Comparison of ENCODE assay signal across 8 cellular contexts in genomic region chr11:11157201-11157600, GRCh38.
DNase-seq lines count a peak whose midpoint lies in the region; TF ChIP-seq lines count a peak whose summit lies in the region.

No MANE protein-coding gene starts in this region.

- intact Hi-C loops in left ventricle myocardium inferior (cut with micrococcal nuclease) = no loop called here

- no peak overlapping the region for H2BK5ac ChIP-seq in neuronal stem cell (ENCODE audit: low read length)

- peaks cover 8% of the 10 kb centered on the region for H3K4me1 ChIP-seq in left ventricle myocardium inferior
- peaks cover 0 to 2% of the 10 kb centered on the region in 2 donors for H3K4me1 ChIP-seq in neuronal stem cell (ENCODE audit: control insufficient read depth in 2 of 2, insufficient read depth in 1 of 2, low read depth in 1 of 2, low read length in 2 of 2)

- no peak overlapping the region for H2AK5ac ChIP-seq in neuronal stem cell (ENCODE audit: low read depth, low read length)

- no peak overlapping the region for H3K4me3 Mint-ChIP-seq in activated T-cell treated with anti-CD3 and anti-CD28 coated beads, Interleukin-2, amount 50 U/mL, for 24 hours

- H3K27ac ChIP-seq in left ventricle myocardium inferior (replicated peaks) (no peak overlapping the region), neuronal stem cell (replicated peaks; ENCODE audit: low read length) (no peak overlapping the region)

- no peak overlapping the region for H3K14ac ChIP-seq in neuronal stem cell (ENCODE audit: low read length)

- H3K36me3 ChIP-seq in left ventricle myocardium inferior (no peaks in the 10 kb centered on the region), neuronal stem cell (replicated peaks in 1 of 2; ENCODE audit: control insufficient read depth in 2 of 2, insufficient read depth in 2 of 2, low read length in 2 of 2) (no peaks in the 10 kb centered on the region)

- no peak overlapping the region for H3K23ac ChIP-seq in neuronal stem cell (ENCODE audit: low read depth, low read length, poor library complexity)

- DNase-seq in DMS153 (lab: John Stamatoyannopoulos, UW) (peak; percentile 8), DMS153 treated with DMSO at 0.1 percent for 48 hours (lab: John Stamatoyannopoulos, UW; ENCODE audit: unreplicated experiment) (no peak), NAMALWA (ENCODE audit: low spot score) (peak; percentile 69), left ventricle myocardium inferior (no peak), HPDE6-E6E7 (ENCODE audit: extremely low spot score) (no peak), neuronal stem cell (ENCODE audit: low spot score) (no peak)
- DNase-seq in activated T-cell treated with anti-CD3 and anti-CD28 coated beads, Interleukin-2, amount 50 U/mL, for 24 hours = peak; percentile 51
- DNase-seq in stimulated activated naive CD4-positive, alpha-beta T cell (lab: John Stamatoyannopoulos, UW) = peak; percentile 54 to 76 (median 60)

- no peak overlapping the region for H3K18ac ChIP-seq in neuronal stem cell (ENCODE audit: low read length)

- H3K9me3 Mint-ChIP-seq in activated T-cell treated with anti-CD3 and anti-CD28 coated beads, Interleukin-2, amount 50 U/mL, for 24 hours = no peaks in the 10 kb centered on the region

- no peak overlapping the region for H3K27ac Mint-ChIP-seq in activated T-cell treated with anti-CD3 and anti-CD28 coated beads, Interleukin-2, amount 50 U/mL, for 24 hours

- peaks cover 23% of the 10 kb centered on the region for H3K4me1 Mint-ChIP-seq in activated T-cell treated with anti-CD3 and anti-CD28 coated beads, Interleukin-2, amount 50 U/mL, for 24 hours (ENCODE audit: low read depth)

- no peaks in the 10 kb centered on the region for H3K27me3 ChIP-seq in left ventricle myocardium inferior (ENCODE audit: low read depth)
- no peaks in the 10 kb centered on the region for H3K27me3 ChIP-seq in neuronal stem cell (ENCODE audit: control insufficient read depth in 3 of 3, insufficient read depth in 3 of 3, low read depth in 1 of 3, low read length in 3 of 3)

- H3K4me2 ChIP-seq in neuronal stem cell (ENCODE audit: insufficient read depth, low read length, poor library complexity, severe bottlenecking) = no peak overlapping the region

- H2BK12ac ChIP-seq in neuronal stem cell (ENCODE audit: low read length) = no peak overlapping the region

- peaks cover 15% of the 10 kb centered on the region for H3K9me3 ChIP-seq in left ventricle myocardium inferior (replicated peaks)
- no peaks in the 10 kb centered on the region for H3K9me3 ChIP-seq in neuronal stem cell (replicated peaks in 1 of 2; ENCODE audit: control insufficient read depth in 2 of 2, insufficient read depth in 1 of 2, low read depth in 1 of 2, low read length in 2 of 2)

- no CpG with 5 or more reads among the region's 7 CpGs for WGBS in neuronal stem cell (ENCODE audit: extremely low coverage in 2 of 2, insufficient read length in 2 of 2, insufficient replicate concordance in 1 of 2), 2 donors

- TF ChIP-seq CTCF in left ventricle myocardium inferior (IDR thresholded peaks at IDR 0.05; ENCODE audit: borderline replicate concordance) = peak; percentile 56

- H2BK15ac ChIP-seq in neuronal stem cell (ENCODE audit: low read length) = no peak overlapping the region

- H3K4ac ChIP-seq in neuronal stem cell (ENCODE audit: low read length) = no peak overlapping the region

- H3K9ac ChIP-seq in neuronal stem cell (ENCODE audit: low read depth, low read length, poor library complexity) = no peak overlapping the region

- H3K4me3 ChIP-seq in left ventricle myocardium inferior = no peak overlapping the region
- H3K4me3 ChIP-seq in neuronal stem cell (ENCODE audit: low read length in 2 of 2) = no peak overlapping the region

- no peak overlapping the region for H4K8ac ChIP-seq in neuronal stem cell (ENCODE audit: low read depth, low read length)

- H3K79me1 ChIP-seq in neuronal stem cell (ENCODE audit: low read depth, low read length) = no peaks in the 10 kb centered on the region

- no peaks in the 10 kb centered on the region for H3K27me3 Mint-ChIP-seq in activated T-cell treated with anti-CD3 and anti-CD28 coated beads, Interleukin-2, amount 50 U/mL, for 24 hours

- peaks cover 4% of the 10 kb centered on the region for H3K36me3 Mint-ChIP-seq in activated T-cell treated with anti-CD3 and anti-CD28 coated beads, Interleukin-2, amount 50 U/mL, for 24 hours (ENCODE audit: low read depth)

- H2BK120ac ChIP-seq in neuronal stem cell (ENCODE audit: low read depth, low read length) = no peak overlapping the region

- no peak overlapping the region for H4K91ac ChIP-seq in neuronal stem cell (ENCODE audit: low read depth, low read length, poor library complexity)

- H2AFZ ChIP-seq in neuronal stem cell (ENCODE audit: low read length) = no peak overlapping the region

Comparison
In these comparisons a context has a peak if more than half of its experiments do, and no peak if none do; other contexts are left out.
1. DNase-seq: peak in DMS153 (single experiment), NAMALWA (single experiment), activated T-cell treated with anti-CD3 and anti-CD28 coated beads, Interleukin-2, amount 50 U/mL, for 24 hours (single experiment) and stimulated activated naive CD4-positive, alpha-beta T cell (6 of 6); none in DMS153 treated with DMSO at 0.1 percent for 48 hours (single experiment), left ventricle myocardium inferior (single experiment), HPDE6-E6E7 (single experiment) and neuronal stem cell (single experiment).